ENCODE assay signal across 9 cellular contexts in genomic region chrX:133921764-133922389, GRCh38.
DNase-seq lines count a peak whose midpoint lies in the region; ATAC-seq and TF ChIP-seq lines count a peak whose summit lies in the region.
"Had no signal": no experiment of that assay in that cellular context is flagged by ENCODE, and none has a peak within 500 bp of the region (broad histone marks: within the 10 kb centered on the region; RNA-seq: fewer than 3 reads in every experiment).

No MANE protein-coding gene starts in this region.

- POLR2A ChIA-PET in CD4-positive, alpha-beta T cell (lab: Charles Lee): no interaction called here

- H3K4me1 ChIP-seq in mesendoderm (ENCODE audit: control insufficient read depth, low read depth, low read length): no peaks in the 10 kb centered on the region
- H3K4me1 ChIP-seq: upper lobe of left lung had no signal

- peak; percentile 1 to 35 (median 6) for DNase-seq in CD4-positive, alpha-beta T cell
- DNase-seq in Jurkat, Clone E6-1 (ENCODE audit: low read depth, low spot score): peak; percentile 34
- DNase-seq in SK-N-DZ (ENCODE audit: low spot score) (peak; percentile 10), mesendoderm (peak; percentile 88), cortex of kidney (lab: John Stamatoyannopoulos, UW) (no peak), lower leg skin (ENCODE audit: low spot score in 2 of 2) (no peak)
- DNase-seq in central memory CD4-positive, alpha-beta T cell: peak; percentile 6

- H3K56ac ChIP-seq in mesendoderm (ENCODE audit: low read length): no peak overlapping the region

- no peaks in the 10 kb centered on the region for H3K36me3 ChIP-seq in mesendoderm (ENCODE audit: control insufficient read depth, insufficient read depth, low read length)
- H3K36me3 ChIP-seq: upper lobe of left lung had no signal

- no peak overlapping the region for H3K27ac ChIP-seq in CD4-positive, alpha-beta T cell (ENCODE audit: low read depth, low read length)
- no peak overlapping the region for H3K27ac ChIP-seq in mesendoderm (ENCODE audit: low read depth, low read length)
- H3K27ac ChIP-seq: upper lobe of left lung had no signal

- H3K9me3 Mint-ChIP-seq in CD4-positive, alpha-beta T cell: peaks cover 2% of the 10 kb centered on the region

- H2BK120ac ChIP-seq in mesendoderm (ENCODE audit: low read depth, low read length): no peak overlapping the region

- no peak overlapping the region for H3K9ac ChIP-seq in mesendoderm (ENCODE audit: low read length)

- H3K18ac ChIP-seq in mesendoderm (ENCODE audit: low read length): no peak overlapping the region

- no peak overlapping the region for H3K27ac Mint-ChIP-seq in CD4-positive, alpha-beta T cell

- no peak overlapping the region for H3K4me3 ChIP-seq in Jurkat, Clone E6-1 (ENCODE audit: low read length)
- H3K4me3 ChIP-seq in mesendoderm (ENCODE audit: low read length) (no peak overlapping the region), lower leg skin (ENCODE audit: low read depth, poor library complexity, severe bottlenecking) (no peak overlapping the region)
- H3K4me3 ChIP-seq: upper lobe of left lung had no signal

- H3K27me3 ChIP-seq in CD4-positive, alpha-beta T cell (ENCODE audit: control insufficient read depth, insufficient read depth, low read length): no peaks in the 10 kb centered on the region
- no peaks in the 10 kb centered on the region for H3K27me3 ChIP-seq in mesendoderm (ENCODE audit: insufficient read depth, low read length, poor library complexity)
- H3K27me3 ChIP-seq: upper lobe of left lung had no signal

- H3K4me2 ChIP-seq in mesendoderm (ENCODE audit: low read length): no peak overlapping the region

- no peak for TF ChIP-seq POLR2A in lower leg skin (IDR thresholded peaks at IDR 0.05)

- H4K5ac ChIP-seq in mesendoderm (ENCODE audit: low read length): no peak overlapping the region

- H3K4ac ChIP-seq in mesendoderm (ENCODE audit: low read depth, low read length): no peak overlapping the region

- H3K36me3 Mint-ChIP-seq in CD4-positive, alpha-beta T cell (ENCODE audit: low read depth): no peaks in the 10 kb centered on the region

- no peaks in the 10 kb centered on the region for H3K79me1 ChIP-seq in mesendoderm (ENCODE audit: low read length)

- intact Hi-C loops in CD4-positive, alpha-beta T cell (cut with DNase I, micrococcal nuclease): no loop called here
- intact Hi-C loops in lower leg skin (cut with DNase I; ENCODE audit: low total_unique reads): loop anchor here (1.0 kb wide), 1 partner anchor 28 kb away; no protein-coding TSS in a partner anchor

- H3K79me2 ChIP-seq in mesendoderm (ENCODE audit: control insufficient read depth, insufficient read depth, low read length): no peaks in the 10 kb centered on the region

- CTCF ChIA-PET in CD4-positive, alpha-beta T cell (lab: Charles Lee): no interaction called here

- H2BK5ac ChIP-seq in mesendoderm (ENCODE audit: low read length): no peak overlapping the region

- no peaks in the 10 kb centered on the region for H3K9me3 ChIP-seq in CD4-positive, alpha-beta T cell (ENCODE audit: control insufficient read depth, low read length)
- H3K9me3 ChIP-seq: upper lobe of left lung had no signal

- TF ChIP-seq CTCF in CD4-positive, alpha-beta T cell (IDR thresholded peaks at IDR 0.05): no peak
- TF ChIP-seq CTCF in lower leg skin (IDR thresholded peaks at IDR 0.05): no peak

- H2AK5ac ChIP-seq in mesendoderm (ENCODE audit: low read length): no peak overlapping the region

- peak; percentile 39 for ATAC-seq in CD4-positive, alpha-beta T cell (ENCODE audit: poor library complexity)
- peak; percentile 51 for ATAC-seq in GM19035 (IDR thresholded peaks at IDR 0.05; ENCODE audit: unreplicated experiment)

- no peak overlapping the region for H2BK15ac ChIP-seq in mesendoderm (replicated peaks; ENCODE audit: low read depth)

- no CpG with 5 or more reads among the region's 7 CpGs for WGBS in mesendoderm (ENCODE audit: extremely low coverage, insufficient coverage, low lambda C conversion rate)
- WGBS in lower leg skin, 2 donors: 54 to 64% methylated on average over 7 of the region's 7 CpGs

- no peaks in the 10 kb centered on the region for H3K27me3 Mint-ChIP-seq in CD4-positive, alpha-beta T cell

- no peak overlapping the region for H3K23ac ChIP-seq in mesendoderm (ENCODE audit: low read length)

- no peak overlapping the region for H4K8ac ChIP-seq in mesendoderm (ENCODE audit: low read depth, low read length)

- H3K4me1 Mint-ChIP-seq in CD4-positive, alpha-beta T cell (ENCODE audit: low read depth): peaks cover 24% of the 10 kb centered on the region

- H3K4me3 Mint-ChIP-seq in CD4-positive, alpha-beta T cell: no peak overlapping the region

Comparison
In these comparisons a context has a peak if more than half of its experiments do, and no peak if none do; other contexts are left out.
1. DNase-seq: peak in CD4-positive, alpha-beta T cell (10 of 10), Jurkat, Clone E6-1 (single experiment), SK-N-DZ (single experiment), central memory CD4-positive, alpha-beta T cell (single experiment) and mesendoderm (single experiment); none in cortex of kidney (single experiment) and lower leg skin (0 of 2).